In the genomic region with DNA sequence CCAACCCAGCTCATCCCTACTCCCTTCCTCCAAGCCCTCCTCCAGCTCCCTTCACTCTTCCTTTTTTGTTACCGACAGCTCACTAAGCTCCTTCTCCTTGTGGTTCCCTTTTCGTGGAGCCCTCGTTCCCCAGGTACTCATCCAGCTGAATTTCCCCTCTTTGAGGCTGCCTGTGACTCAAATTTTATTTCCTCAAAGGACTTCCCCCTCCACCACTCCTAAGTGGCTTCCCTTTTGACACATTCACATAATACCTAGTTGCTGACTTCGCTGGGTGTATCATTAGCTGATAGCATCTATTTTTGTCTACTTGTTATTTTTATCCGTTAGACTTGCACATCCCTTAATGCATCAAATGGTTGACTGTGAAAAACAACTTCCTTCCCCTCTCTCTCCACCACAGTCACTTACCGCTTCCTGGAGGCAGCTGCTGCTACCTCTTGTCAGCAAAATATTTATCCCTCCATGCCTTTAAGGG, we compare ENCODE assay signal across 10 cellular contexts. TPM values are rescaled to one million over a fixed set of nuclear protein-coding genes. Genes with fewer than 3 reads are reported as not detected.
A peak's percentile ranks its signal among the peaks of the same experiment; 100 is the strongest.
DNase-seq lines count a peak whose midpoint lies in the region; ATAC-seq and TF ChIP-seq lines count a peak whose summit lies in the region.
"Had no signal": no experiment of that assay in that cellular context is flagged by ENCODE, and none has a peak within 500 bp of the region (broad histone marks: within the 10 kb centered on the region; RNA-seq: fewer than 3 reads in every experiment).

No MANE protein-coding gene starts in this region.

- no peak overlapping the region for H3K4me3 ChIP-seq in right cardiac atrium (ENCODE audit: low read length)
- no peak overlapping the region for H3K4me3 ChIP-seq in esophagus muscularis mucosa
- no peak overlapping the region for H3K4me3 ChIP-seq in osteoblast (ENCODE audit: insufficient read depth, low read length)
- H3K4me3 ChIP-seq: SJSA1 had no signal

- CTCF ChIA-PET in activated B cell treated with CpG ODN at 0.5 μM for 24 hours (lab: Charles Lee), result interaction anchor here (0.7 to 2.5 kb wide), 11 partner anchors 11 to 321 kb away, joined by 3 to 30 read pairs (median 3); partner anchors contain the start of gene FFAR3

- H4K20me1 ChIP-seq in osteoblast (ENCODE audit: insufficient read depth, low read length), result no peaks in the 10 kb centered on the region

- no peaks in the 10 kb centered on the region for H3K9me3 Mint-ChIP-seq in activated B cell treated with CpG ODN at 0.5 μM for 24 hours

- POLR2A ChIA-PET in activated B cell treated with CpG ODN at 0.5 μM for 24 hours (lab: Charles Lee), result interaction anchor here (0.6 to 4.9 kb wide), 19 partner anchors 10 to 256 kb away, joined by 3 to 76 read pairs (median 4); partner anchors contain the start of genes CD22 and FFAR1

- H3K27me3 Mint-ChIP-seq in activated B cell treated with CpG ODN at 0.5 μM for 24 hours, result no peaks in the 10 kb centered on the region

- peak; percentile 15 for DNase-seq in activated CD4-positive, CD25-positive, alpha-beta regulatory T cell treated with anti-CD3 and anti-CD28 coated beads, Interleukin-2, amount 50 U/mL, for 16 hours (ENCODE audit: low read depth, low spot score)
- DNase-seq in activated CD4-positive, CD25-positive, alpha-beta regulatory T cell (lab: John Stamatoyannopoulos, UW), result no peak
- peak; percentile 35 for DNase-seq in activated B cell treated with CpG ODN at 0.5 μM for 24 hours
- no peak for DNase-seq in right cardiac atrium
- DNase-seq in esophagus muscularis mucosa (ENCODE audit: extremely low spot score), result no peak
- DNase-seq in NCI-H1930 (lab: John Stamatoyannopoulos, UW), result no peak
- no peak for DNase-seq in osteoblast (ENCODE audit: insufficient read length, low spot score, missing footprints)

- H3K4me1 ChIP-seq in right cardiac atrium (ENCODE audit: control insufficient read depth, insufficient read depth, low read length) (peaks cover 10% of the 10 kb centered on the region), esophagus muscularis mucosa (peaks cover 14 to 21% (median 17%) of the 10 kb centered on the region in 4 donors), osteoblast (ENCODE audit: insufficient read depth, low read length) (no peaks in the 10 kb centered on the region)
- H3K4me1 ChIP-seq: SJSA1 had no signal

- H3K27ac ChIP-seq in right cardiac atrium (ENCODE audit: low read length) (no peak overlapping the region), esophagus muscularis mucosa (replicated peaks in 1 of 4) (no peak overlapping the region), osteoblast (ENCODE audit: low read depth, low read length) (no peak overlapping the region)
- H3K27ac ChIP-seq: SJSA1 had no signal

- no peak for TF ChIP-seq CTCF in activated B cell treated with CpG ODN at 0.5 μM for 24 hours (IDR thresholded peaks at IDR 0.05)
- TF ChIP-seq CTCF in esophagus muscularis mucosa (IDR thresholded peaks at IDR 0.05), result no peak
- no peak for TF ChIP-seq CTCF in osteoblast (IDR thresholded peaks at IDR 0.05; ENCODE audit: extremely low read depth, low read depth, low read length)

- TF ChIP-seq EP300 in esophagus muscularis mucosa (IDR thresholded peaks at IDR 0.05), result no peak

- H3K27me3 ChIP-seq in right cardiac atrium (ENCODE audit: control insufficient read depth, insufficient read depth) (no peaks in the 10 kb centered on the region), esophagus muscularis mucosa (peaks cover 0 to 12% (median 0%) of the 10 kb centered on the region in 4 donors), osteoblast (ENCODE audit: insufficient read depth, low read length) (no peaks in the 10 kb centered on the region)
- H3K27me3 ChIP-seq: SJSA1 had no signal

- no peaks in the 10 kb centered on the region for H3K36me3 Mint-ChIP-seq in activated B cell treated with CpG ODN at 0.5 μM for 24 hours (ENCODE audit: low read depth)

- no peaks in the 10 kb centered on the region for H3K9me3 ChIP-seq in right cardiac atrium (ENCODE audit: control insufficient read depth, low read length)
- no peaks in the 10 kb centered on the region for H3K9me3 ChIP-seq in esophagus muscularis mucosa
- H3K9me3 ChIP-seq in osteoblast (ENCODE audit: low read depth, low read length), result no peaks in the 10 kb centered on the region
- H3K9me3 ChIP-seq: SJSA1 had no signal

- H3K36me3 ChIP-seq in esophagus muscularis mucosa, result no peaks in the 10 kb centered on the region
- no peaks in the 10 kb centered on the region for H3K36me3 ChIP-seq in osteoblast (ENCODE audit: insufficient read depth, low read length)
- H3K36me3 ChIP-seq: SJSA1 had no signal

- ATAC-seq in HG03196 (IDR thresholded peaks at IDR 0.05; ENCODE audit: unreplicated experiment) (peak; percentile 53), activated B cell treated with CpG ODN at 0.5 μM for 24 hours (ENCODE audit: low read depth) (peak; percentile 76), right cardiac atrium (peak; percentile 53 to 55)

- H3K4me2 ChIP-seq in osteoblast (ENCODE audit: insufficient read depth, low read length), result no peak overlapping the region

- peak overlapping the region; percentile 85 for H3K27ac Mint-ChIP-seq in activated B cell treated with CpG ODN at 0.5 μM for 24 hours

- no peaks in the 10 kb centered on the region for H3K79me2 ChIP-seq in osteoblast (ENCODE audit: insufficient read depth, low read length)

- no peak for TF ChIP-seq POLR2A in esophagus muscularis mucosa (IDR thresholded peaks at IDR 0.05; ENCODE audit: low read depth)

- H2AFZ ChIP-seq in osteoblast (ENCODE audit: low read length), result no peak overlapping the region

- intact Hi-C loops in activated B cell treated with CpG ODN at 0.5 μM for 24 hours (cut with micrococcal nuclease) (loop anchor here (1.0 to 10.0 kb wide), 5 partner anchors 115 to 398 kb away; partner anchors contain the start of genes FFAR1 and FXYD7), right cardiac atrium (cut with DNase I) (loop anchor here in 1 of 4 donors (10.0 kb wide), 1 partner anchor 108 kb away; the partner anchor contains the start of gene FFAR3), esophagus muscularis mucosa (cut with DNase I) (no loop called here)

- peak overlapping the region; percentile 76 for H3K4me3 Mint-ChIP-seq in activated B cell treated with CpG ODN at 0.5 μM for 24 hours

- 9% methylated on average over 6 of the region's 6 CpGs for WGBS in right cardiac atrium
- WGBS in esophagus muscularis mucosa, result 27% methylated on average over 6 of the region's 6 CpGs

- H3K4me1 Mint-ChIP-seq in activated B cell treated with CpG ODN at 0.5 μM for 24 hours, result peaks cover 64% of the 10 kb centered on the region

RNA-seq across cellular contexts. Expression of gene FFAR2, which starts 14.5 kb away (rescaled TPM):
- total RNA-seq in activated B cell treated with CpG ODN at 0.5 μM for 24 hours (not detected in 2 replicates), right cardiac atrium (under 1 TPM in 3 of 4 donors, not detected in 1; 0.28 to 0.63 (median 0.44) TPM), esophagus muscularis mucosa (1 to 10 TPM in 1 of 4 donors, not detected in 3; 1.7 TPM), osteoblast (not detected in 2 replicates)
- 0.11 TPM for polyA plus RNA-seq in right cardiac atrium
- total RNA-seq: SJSA1 had no signal

RNA-seq across cellular contexts. Expression of gene KRTDAP, which starts 27.7 kb away (rescaled TPM):
- total RNA-seq in activated B cell treated with CpG ODN at 0.5 μM for 24 hours, result not detected in 2 replicates
- not detected for total RNA-seq in right cardiac atrium
- 0.29 TPM for polyA plus RNA-seq in right cardiac atrium
- total RNA-seq in esophagus muscularis mucosa, result not detected
- total RNA-seq in osteoblast, result not detected in 2 replicates
- total RNA-seq: SJSA1, urinary bladder had no signal
- polyA plus RNA-seq: urinary bladder had no signal

RNA-seq across cellular contexts. Expression of gene DMKN, which starts 50.9 kb away (rescaled TPM):
- total RNA-seq in activated B cell treated with CpG ODN at 0.5 μM for 24 hours (1.5 and 1.7 TPM in 2 replicates), right cardiac atrium (10 to 100 TPM in 3 of 4 donors, 1 to 10 TPM in 1; 9.1 to 23.4 (median 15.7) TPM), esophagus muscularis mucosa (1 to 10 TPM; 1.7 to 5.5 (median 3.8) TPM), osteoblast (24.2 and 30.9 TPM in 2 replicates)
- 22.8 TPM for polyA plus RNA-seq in right cardiac atrium
- total RNA-seq: SJSA1 had no signal

Comparison
In these comparisons a context has a peak if more than half of its experiments do, and no peak if none do; other contexts are left out.
1. DNase-seq: peak in activated CD4-positive, CD25-positive, alpha-beta regulatory T cell treated with anti-CD3 and anti-CD28 coated beads, Interleukin-2, amount 50 U/mL, for 16 hours (single experiment) and activated B cell treated with CpG ODN at 0.5 μM for 24 hours (single experiment); none in activated CD4-positive, CD25-positive, alpha-beta regulatory T cell (0 of 4), right cardiac atrium (0 of 3), esophagus muscularis mucosa (single experiment), NCI-H1930 (0 of 2) and osteoblast (single experiment).
2. Peak in every context shown above with its lines, with median percentiles within 50 percentile points of each other: ATAC-seq.